In genomic region chr12:65169311-65170244, GRCh38 we compare ENCODE assay signal across 1 cellular context.
A peak's percentile ranks its signal among the peaks of the same experiment; 100 is the strongest.
TF ChIP-seq lines count a peak whose summit lies in the region.

LEMD3 (plus strand) TSS chr12:65169583; CDS start chr12:65169597, 14 bp downstream.

TF ChIP-seq in HCT116, 20 proteins besides CTCF, POLR2A, EP300 and RAD21 (continued from another document):
- TF ChIP-seq REST (IDR thresholded peaks at IDR 0.05; ENCODE audit: low read depth), result no peak
- peak; percentile 53 for TF ChIP-seq SIN3A (IDR thresholded peaks at IDR 0.05; ENCODE audit: low read depth)
